Comparison of ENCODE assay signal across 1 cellular context in genomic region chr12:124030510-124030909, GRCh38.
TF ChIP-seq lines count a peak whose summit lies in the region.

No MANE protein-coding gene starts in this region.

TF ChIP-seq in HepG2, 621 proteins besides CTCF, POLR2A, EP300 and RAD21:
- TF ChIP-seq SALL2 (CRISPR knock-in tag; IDR thresholded peaks at IDR 0.05): no peak
- TF ChIP-seq REST (IDR thresholded peaks at IDR 0.05; ENCODE audit: borderline replicate concordance in 1 of 2, low read depth in 1 of 2, low read length in 2 of 2): no peak
- TF ChIP-seq PRDM10 (CRISPR knock-in tag; IDR thresholded peaks at IDR 0.05; ENCODE audit: low read depth): no peak
- no peak for TF ChIP-seq POLR2AphosphoS2 (IDR thresholded peaks at IDR 0.05; ENCODE audit: low read depth, low read length)
- 0 out of 2 replicates have a peak, but pooled peaks have one; percentile 4 for TF ChIP-seq MNT (IDR thresholded peaks at IDR 0.05)
- TF ChIP-seq TEF (CRISPR knock-in tag; IDR thresholded peaks at IDR 0.05): no peak
- TF ChIP-seq DR1 (CRISPR knock-in tag; IDR thresholded peaks at IDR 0.05): no peak
- TF ChIP-seq AHR (CRISPR knock-in tag; IDR thresholded peaks at IDR 0.05): no peak
- TF ChIP-seq RELA (CRISPR knock-in tag; IDR thresholded peaks at IDR 0.05): no peak
